1 cellular context compared by ENCODE assay signal in genomic region chr21:17512245-17513213, GRCh38.
TF ChIP-seq lines count a peak whose summit lies in the region.

TSS of gene CXADR (plus strand) at chr21:17513043. CDS start at chr21:17513130, 87 bp downstream.

TF ChIP-seq in HepG2, 621 proteins besides CTCF, POLR2A, EP300 and RAD21 (continued from another document and continues in another):
- TF ChIP-seq, protein P1, sequence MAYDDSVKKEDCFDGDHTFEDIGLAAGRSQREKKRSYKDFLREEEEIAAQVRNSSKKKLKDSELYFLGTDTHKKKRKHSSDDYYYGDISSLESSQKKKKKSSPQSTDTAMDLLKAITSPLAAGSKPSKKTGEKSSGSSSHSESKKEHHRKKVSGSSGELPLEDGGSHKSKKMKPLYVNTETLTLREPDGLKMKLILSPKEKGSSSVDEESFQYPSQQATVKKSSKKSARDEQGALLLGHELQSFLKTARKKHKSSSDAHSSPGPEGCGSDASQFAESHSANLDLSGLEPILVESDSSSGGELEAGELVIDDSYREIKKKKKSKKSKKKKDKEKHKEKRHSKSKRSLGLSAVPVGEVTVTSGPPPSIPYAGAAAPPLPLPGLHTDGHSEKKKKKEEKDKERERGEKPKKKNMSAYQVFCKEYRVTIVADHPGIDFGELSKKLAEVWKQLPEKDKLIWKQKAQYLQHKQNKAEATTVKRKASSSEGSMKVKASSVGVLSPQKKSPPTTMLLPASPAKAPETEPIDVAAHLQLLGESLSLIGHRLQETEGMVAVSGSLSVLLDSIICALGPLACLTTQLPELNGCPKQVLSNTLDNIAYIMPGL (CRISPR knock-in tag; IDR thresholded peaks at IDR 0.05; ENCODE audit: borderline replicate concordance in 1 of 2, low read depth in 1 of 2) = peak; percentile 88 to 96
- TF ChIP-seq NFRKB (IDR thresholded peaks at IDR 0.05) (no peak), ZNF773 (CRISPR knock-in tag; IDR thresholded peaks at IDR 0.05; ENCODE audit: borderline replicate concordance) (peak; percentile 67; the same call in 1 of the 2 replicates), NR2F6 (IDR thresholded peaks at IDR 0.05) (peak; percentile 78), NR2F6 (CRISPR knock-in tag; IDR thresholded peaks at IDR 0.05) (peak; percentile 78), ZNF367 (CRISPR knock-in tag; IDR thresholded peaks at IDR 0.05; ENCODE audit: borderline replicate concordance) (no peak), ZNF556 (CRISPR knock-in tag; IDR thresholded peaks at IDR 0.05; ENCODE audit: borderline replicate concordance) (peak; percentile 88; the same call in 1 of the 2 replicates), SCMH1 (CRISPR knock-in tag; IDR thresholded peaks at IDR 0.05; ENCODE audit: borderline replicate concordance) (no peak), DRAP1 (CRISPR knock-in tag; IDR thresholded peaks at IDR 0.05) (peak; percentile 48; the same call in 1 of the 2 replicates), SMC3 (IDR thresholded peaks at IDR 0.05; ENCODE audit: low read length) (no peak; the same call in 1 of the 2 replicates), ZBTB34 (CRISPR knock-in tag; IDR thresholded peaks at IDR 0.05) (no peak), SKI (IDR thresholded peaks at IDR 0.05; ENCODE audit: partially characterized antibody) (peak; percentile 50), AGO1 (IDR thresholded peaks at IDR 0.05; ENCODE audit: low read depth, low read length, poor library complexity, severe bottlenecking) (no peak), CREB1 (IDR thresholded peaks at IDR 0.05) (peak; percentile 79), CREB1 (CRISPR knock-in tag; IDR thresholded peaks at IDR 0.05) (no peak; the same call in 1 of the 2 replicates), ZNF644 (CRISPR knock-in tag; IDR thresholded peaks at IDR 0.05; ENCODE audit: low read depth) (no peak), ZNF235 (CRISPR knock-in tag; IDR thresholded peaks at IDR 0.05; ENCODE audit: borderline replicate concordance) (no peak), ZNF678 (CRISPR knock-in tag; IDR thresholded peaks at IDR 0.05) (peak; percentile 30; the same call in 1 of the 2 replicates), PLRG1 (conservative IDR thresholded peaks at IDR 0.05) (no peak), AKAP8 (CRISPR knock-in tag; IDR thresholded peaks at IDR 0.05) (peak; percentile 67; the same call in 1 of the 2 replicates), ZNF564 (CRISPR knock-in tag; IDR thresholded peaks at IDR 0.05) (peak; percentile 49), ZNF317 (CRISPR knock-in tag; IDR thresholded peaks at IDR 0.05) (peak; percentile 79; the same call in 1 of the 2 replicates), ZSCAN21 (CRISPR knock-in tag; IDR thresholded peaks at IDR 0.05; ENCODE audit: borderline replicate concordance) (peak; percentile 74; the same call in 1 of the 2 replicates), SUZ12 (IDR thresholded peaks at IDR 0.05; ENCODE audit: low read depth, low read length) (no peak), ISL2 (CRISPR knock-in tag; IDR thresholded peaks at IDR 0.05) (peak; percentile 66; the same call in 1 of the 2 replicates), FIP1L1 (IDR thresholded peaks at IDR 0.05; ENCODE audit: borderline replicate concordance, insufficient read depth, low read depth, low read length) (no peak), SMARCC2 (IDR thresholded peaks at IDR 0.05) (no peak), HNF4A (CRISPR knock-in tag; IDR thresholded peaks at IDR 0.05) (peak; percentile 52), CBX1 (IDR thresholded peaks at IDR 0.05; ENCODE audit: low read depth) (no peak), PAXIP1 (CRISPR knock-in tag; conservative IDR thresholded peaks at IDR 0.05) (peak; percentile 69), ZNF503 (CRISPR knock-in tag; IDR thresholded peaks at IDR 0.05) (peak; percentile 7; the same call in 1 of the 2 replicates), SOX13 (IDR thresholded peaks at IDR 0.05) (0 out of 2 replicates have a peak, but pooled peaks have one; percentile 18), SOX13 (CRISPR knock-in tag; conservative IDR thresholded peaks at IDR 0.05 in 1 of 2, IDR thresholded peaks at IDR 0.05 in 1 of 2) (peak in 1 of 2 experiments; percentile 30; a peak in 1 of 4 replicates), SRF (IDR thresholded peaks at IDR 0.05; ENCODE audit: low read depth, low read length) (no peak), ZBTB38 (CRISPR knock-in tag; IDR thresholded peaks at IDR 0.05) (0 out of 2 replicates have a peak, but pooled peaks have one; percentile 75), DR1 (CRISPR knock-in tag; IDR thresholded peaks at IDR 0.05) (peak; percentile 30; the same call in 1 of the 2 replicates), PRDM10 (CRISPR knock-in tag; IDR thresholded peaks at IDR 0.05; ENCODE audit: low read depth) (0 out of 2 replicates have a peak, but pooled peaks have one; percentile 32), GTF2F1 (IDR thresholded peaks at IDR 0.05; ENCODE audit: low read length) (no peak), ZNF550 (CRISPR knock-in tag; IDR thresholded peaks at IDR 0.05; ENCODE audit: borderline replicate concordance) (peak; percentile 55; the same call in 1 of the 2 replicates), TCF7 (IDR thresholded peaks at IDR 0.05; ENCODE audit: low read depth) (peak; percentile 31; the same call in 1 of the 2 replicates), PRPF4 (IDR thresholded peaks at IDR 0.05; ENCODE audit: low read depth, low read length, poor library complexity, severe bottlenecking) (no peak)
- TF ChIP-seq, protein P2, sequence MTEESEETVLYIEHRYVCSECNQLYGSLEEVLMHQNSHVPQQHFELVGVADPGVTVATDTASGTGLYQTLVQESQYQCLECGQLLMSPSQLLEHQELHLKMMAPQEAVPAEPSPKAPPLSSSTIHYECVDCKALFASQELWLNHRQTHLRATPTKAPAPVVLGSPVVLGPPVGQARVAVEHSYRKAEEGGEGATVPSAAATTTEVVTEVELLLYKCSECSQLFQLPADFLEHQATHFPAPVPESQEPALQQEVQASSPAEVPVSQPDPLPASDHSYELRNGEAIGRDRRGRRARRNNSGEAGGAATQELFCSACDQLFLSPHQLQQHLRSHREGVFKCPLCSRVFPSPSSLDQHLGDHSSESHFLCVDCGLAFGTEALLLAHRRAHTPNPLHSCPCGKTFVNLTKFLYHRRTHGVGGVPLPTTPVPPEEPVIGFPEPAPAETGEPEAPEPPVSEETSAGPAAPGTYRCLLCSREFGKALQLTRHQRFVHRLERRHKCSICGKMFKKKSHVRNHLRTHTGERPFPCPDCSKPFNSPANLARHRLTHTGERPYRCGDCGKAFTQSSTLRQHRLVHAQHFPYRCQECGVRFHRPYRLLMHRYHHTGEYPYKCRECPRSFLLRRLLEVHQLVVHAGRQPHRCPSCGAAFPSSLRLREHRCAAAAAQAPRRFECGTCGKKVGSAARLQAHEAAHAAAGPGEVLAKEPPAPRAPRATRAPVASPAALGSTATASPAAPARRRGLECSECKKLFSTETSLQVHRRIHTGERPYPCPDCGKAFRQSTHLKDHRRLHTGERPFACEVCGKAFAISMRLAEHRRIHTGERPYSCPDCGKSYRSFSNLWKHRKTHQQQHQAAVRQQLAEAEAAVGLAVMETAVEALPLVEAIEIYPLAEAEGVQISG (CRISPR knock-in tag; IDR thresholded peaks at IDR 0.05) = peak; percentile 65
- TF ChIP-seq, protein P3, sequence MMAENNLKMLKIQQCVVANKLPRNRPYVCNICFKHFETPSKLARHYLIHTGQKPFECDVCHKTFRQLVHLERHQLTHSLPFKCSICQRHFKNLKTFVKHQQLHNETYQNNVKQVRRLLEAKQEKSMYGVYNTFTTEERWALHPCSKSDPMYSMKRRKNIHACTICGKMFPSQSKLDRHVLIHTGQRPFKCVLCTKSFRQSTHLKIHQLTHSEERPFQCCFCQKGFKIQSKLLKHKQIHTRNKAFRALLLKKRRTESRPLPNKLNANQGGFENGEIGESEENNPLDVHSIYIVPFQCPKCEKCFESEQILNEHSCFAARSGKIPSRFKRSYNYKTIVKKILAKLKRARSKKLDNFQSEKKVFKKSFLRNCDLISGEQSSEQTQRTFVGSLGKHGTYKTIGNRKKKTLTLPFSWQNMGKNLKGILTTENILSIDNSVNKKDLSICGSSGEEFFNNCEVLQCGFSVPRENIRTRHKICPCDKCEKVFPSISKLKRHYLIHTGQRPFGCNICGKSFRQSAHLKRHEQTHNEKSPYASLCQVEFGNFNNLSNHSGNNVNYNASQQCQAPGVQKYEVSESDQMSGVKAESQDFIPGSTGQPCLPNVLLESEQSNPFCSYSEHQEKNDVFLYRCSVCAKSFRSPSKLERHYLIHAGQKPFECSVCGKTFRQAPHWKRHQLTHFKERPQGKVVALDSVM (CRISPR knock-in tag; IDR thresholded peaks at IDR 0.05) = no peak; the same call in 1 of the 2 replicates
- TF ChIP-seq, protein P4, sequence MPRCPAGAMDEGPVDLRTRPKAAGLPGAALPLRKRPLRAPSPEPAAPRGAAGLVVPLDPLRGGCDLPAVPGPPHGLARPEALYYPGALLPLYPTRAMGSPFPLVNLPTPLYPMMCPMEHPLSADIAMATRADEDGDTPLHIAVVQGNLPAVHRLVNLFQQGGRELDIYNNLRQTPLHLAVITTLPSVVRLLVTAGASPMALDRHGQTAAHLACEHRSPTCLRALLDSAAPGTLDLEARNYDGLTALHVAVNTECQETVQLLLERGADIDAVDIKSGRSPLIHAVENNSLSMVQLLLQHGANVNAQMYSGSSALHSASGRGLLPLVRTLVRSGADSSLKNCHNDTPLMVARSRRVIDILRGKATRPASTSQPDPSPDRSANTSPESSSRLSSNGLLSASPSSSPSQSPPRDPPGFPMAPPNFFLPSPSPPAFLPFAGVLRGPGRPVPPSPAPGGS (CRISPR knock-in tag; IDR thresholded peaks at IDR 0.05) = peak; percentile 83; the same call in 1 of the 2 replicates
